ENCODE assay signal across 9 cellular contexts in genomic region chr14:74647834-74648361, GRCh38. TPM values are rescaled to one million over a fixed set of nuclear protein-coding genes. Genes with fewer than 3 reads are reported as not detected.
DNase-seq lines count a peak whose midpoint lies in the region; ATAC-seq lines count a peak whose summit lies in the region.
"Had no signal": no experiment of that assay in that cellular context is flagged by ENCODE, and none has a peak within 500 bp of the region (broad histone marks: within the 10 kb centered on the region; RNA-seq: fewer than 3 reads in every experiment).

No MANE protein-coding gene starts in this region.

- H3K27me3 Mint-ChIP-seq in stimulated activated naive CD8-positive, alpha-beta T cell treated with anti-CD3 and anti-CD28 coated beads, Interleukin-15, amount 100 ng/mL, for 72 hours, result peaks cover 9% of the 10 kb centered on the region
- peaks cover 2 to 4% of the 10 kb centered on the region in 2 donors for H3K27me3 Mint-ChIP-seq in CD4-positive, alpha-beta memory T cell

- H3K36me3 ChIP-seq in CD4-positive, alpha-beta memory T cell (ENCODE audit: insufficient read depth, low read length), result no peaks in the 10 kb centered on the region

- no peaks in the 10 kb centered on the region for H3K9me3 ChIP-seq in CD4-positive, alpha-beta memory T cell (ENCODE audit: control insufficient read depth in 1 of 2, low read length in 2 of 2)

- H3K27ac Mint-ChIP-seq in stimulated activated naive CD8-positive, alpha-beta T cell treated with anti-CD3 and anti-CD28 coated beads, Interleukin-15, amount 100 ng/mL, for 72 hours, result no peak overlapping the region
- H3K27ac Mint-ChIP-seq in CD4-positive, alpha-beta memory T cell, result peak overlapping the region in 1 of 7 donors; percentile 45
- H3K27ac Mint-ChIP-seq: T-helper 2 cell treated with Interferon-gamma antibody and Interleukin-4, amounts not matched to agents 5 μg/mL and 100 μg/mL, for 36 hours had no signal

- in situ Hi-C loops in KBM-7 (cut with MboI; ENCODE audit: low pct_unique_long_range_greater_than_20kb, low sequenced_read_pairs), result no loop called here

- H3K9me3 Mint-ChIP-seq in stimulated activated naive CD8-positive, alpha-beta T cell treated with anti-CD3 and anti-CD28 coated beads, Interleukin-15, amount 100 ng/mL, for 72 hours, result no peaks in the 10 kb centered on the region
- no peaks in the 10 kb centered on the region for H3K9me3 Mint-ChIP-seq in CD4-positive, alpha-beta memory T cell
- H3K9me3 Mint-ChIP-seq: neural crest cell; T-helper 2 cell treated with Interferon-gamma antibody and Interleukin-4, amounts not matched to agents 5 μg/mL and 100 μg/mL, for 36 hours had no signal

- H3K27ac ChIP-seq in CD4-positive, alpha-beta memory T cell (ENCODE audit: low read depth, low read length), result no peak overlapping the region

- no peak overlapping the region for H3K4me3 ChIP-seq in CD4-positive, alpha-beta memory T cell (ENCODE audit: low read length in 2 of 2)

- H3K4me1 Mint-ChIP-seq in stimulated activated naive CD8-positive, alpha-beta T cell treated with anti-CD3 and anti-CD28 coated beads, Interleukin-15, amount 100 ng/mL, for 72 hours, result peaks cover 4% of the 10 kb centered on the region
- peaks cover 4 to 16% (median 10%) of the 10 kb centered on the region in 4 donors for H3K4me1 Mint-ChIP-seq in CD4-positive, alpha-beta memory T cell
- H3K4me1 Mint-ChIP-seq: neural crest cell had no signal

- intact Hi-C loops in CD4-positive, alpha-beta memory T cell (cut with micrococcal nuclease), result no loop called here

- POLR2A ChIA-PET in CD4-positive, alpha-beta memory T cell (lab: Charles Lee; ENCODE audit: partially characterized antibody), result no interaction called here

- DNase-seq in KBM-7 (peak; percentile 51), NCI-H510A treated with DMSO at 0.1 percent for 48 hours (lab: John Stamatoyannopoulos, UW) (peak; percentile 87), GM19240 (ENCODE audit: insufficient read length, low spot score) (no peak)
- DNase-seq in stimulated activated naive CD8-positive, alpha-beta T cell treated with anti-CD3 and anti-CD28 coated beads, Interleukin-15, amount 100 ng/mL, for 72 hours, result no peak
- no peak for DNase-seq in CD4-positive, alpha-beta memory T cell
- DNase-seq in stimulated activated CD4-positive, alpha-beta T cell treated with anti-CD3 and anti-CD28 coated beads, Interleukin-2, amount 100 ng/mL, for 48 hours, result no peak

- no peaks in the 10 kb centered on the region for H3K36me3 Mint-ChIP-seq in CD4-positive, alpha-beta memory T cell

- H3K27me3 ChIP-seq in CD4-positive, alpha-beta memory T cell (ENCODE audit: insufficient read depth, low read length), result no peaks in the 10 kb centered on the region

- H3K4me3 Mint-ChIP-seq in stimulated activated naive CD8-positive, alpha-beta T cell treated with anti-CD3 and anti-CD28 coated beads, Interleukin-15, amount 100 ng/mL, for 72 hours, result no peak overlapping the region
- H3K4me3 Mint-ChIP-seq in CD4-positive, alpha-beta memory T cell, result no peak overlapping the region
- H3K4me3 Mint-ChIP-seq: neural crest cell; T-helper 2 cell treated with Interferon-gamma antibody and Interleukin-4, amounts not matched to agents 5 μg/mL and 100 μg/mL, for 36 hours had no signal

- no peaks in the 10 kb centered on the region for H3K4me1 ChIP-seq in CD4-positive, alpha-beta memory T cell (ENCODE audit: insufficient read depth, low read length)

- CTCF ChIA-PET in CD4-positive, alpha-beta memory T cell (lab: Charles Lee; ENCODE audit: partially characterized antibody), result interaction anchor here (0.6 to 1.8 kb wide), 3 partner anchors 8 to 39 kb away, joined by 3 to 6 read pairs (median 3); no protein-coding TSS in a partner anchor

- peak; percentile 84 for ATAC-seq in esophagus mucosa
- peak; percentile 20 for ATAC-seq in stimulated activated naive CD8-positive, alpha-beta T cell treated with anti-CD3 and anti-CD28 coated beads, Interleukin-15, amount 100 ng/mL, for 72 hours

RNA-seq across cellular contexts. Expression of gene LTBP2, which starts 35.9 kb away (rescaled TPM):
- 14.4 TPM for total RNA-seq in esophagus mucosa
- under 1 TPM; 0.36 to 0.44 TPM for total RNA-seq in CD4-positive, alpha-beta memory T cell
- under 1 TPM; 0.11 to 0.36 TPM for polyA plus RNA-seq in CD4-positive, alpha-beta memory T cell

Comparison
In these comparisons a context has a peak if more than half of its experiments do, and no peak if none do; other contexts are left out.
1. DNase-seq: peak in KBM-7 (single experiment) and NCI-H510A treated with DMSO at 0.1 percent for 48 hours (single experiment); none in stimulated activated naive CD8-positive, alpha-beta T cell treated with anti-CD3 and anti-CD28 coated beads, Interleukin-15, amount 100 ng/mL, for 72 hours (0 of 2), GM19240 (single experiment), CD4-positive, alpha-beta memory T cell (0 of 5) and stimulated activated CD4-positive, alpha-beta T cell treated with anti-CD3 and anti-CD28 coated beads, Interleukin-2, amount 100 ng/mL, for 48 hours (0 of 2).
2. RNA of gene LTBP2, which starts 35.9 kb away (total RNA-seq): 14.4 TPM in esophagus mucosa (single experiment); 0.36 to 0.44 TPM in CD4-positive, alpha-beta memory T cell; every median in the first group is over 10 times any median in the second.